Comparison of ENCODE assay signal across 9 cellular contexts in the genomic region with DNA sequence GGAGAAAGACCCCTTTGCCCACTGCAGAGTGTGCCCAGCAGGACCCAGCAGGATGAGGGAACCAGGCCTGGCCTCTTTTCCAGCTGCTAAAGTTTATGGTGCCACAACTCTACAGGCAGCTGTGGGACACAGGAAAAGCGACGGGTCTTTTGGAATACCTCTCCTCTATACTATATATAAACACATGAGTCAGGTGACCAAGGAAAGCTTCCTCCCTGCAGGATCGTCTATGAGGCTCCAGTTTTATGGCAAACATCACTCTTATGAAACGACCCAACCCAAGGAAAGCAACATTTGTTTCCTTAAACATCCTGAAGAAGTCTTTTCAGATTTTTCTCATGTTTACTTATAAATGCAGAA.
A peak's percentile ranks its signal among the peaks of the same experiment; 100 is the strongest.
DNase-seq lines count a peak whose midpoint lies in the region; ATAC-seq and TF ChIP-seq lines count a peak whose summit lies in the region.
"Had no signal": no experiment of that assay in that cellular context is flagged by ENCODE, and none has a peak within 500 bp of the region (broad histone marks: within the 10 kb centered on the region; RNA-seq: fewer than 3 reads in every experiment).

No MANE protein-coding gene starts in this region.

- no peaks in the 10 kb centered on the region for H3K27me3 Mint-ChIP-seq in neural crest cell (ENCODE audit: low read depth)

- H3K4me1 ChIP-seq in esophagus squamous epithelium (peaks cover 38 to 90% (median 49%) of the 10 kb centered on the region in 3 donors), urinary bladder (ENCODE audit: insufficient read depth) (no peaks in the 10 kb centered on the region)

- H3K27me3 ChIP-seq in esophagus squamous epithelium (no peaks in the 10 kb centered on the region), H7 (ENCODE audit: control insufficient read depth, insufficient read depth, low read length) (no peaks in the 10 kb centered on the region)

- H3K27ac Mint-ChIP-seq in neural crest cell (ENCODE audit: unreplicated experiment) = peak overlapping the region; percentile 98

- H3K4me1 Mint-ChIP-seq in neural crest cell = peaks cover 69% of the 10 kb centered on the region

- peak overlapping the region; percentile 69 for H3K4me3 Mint-ChIP-seq in neural crest cell

- no peaks in the 10 kb centered on the region for H3K36me3 Mint-ChIP-seq in neural crest cell (ENCODE audit: low read depth)

- no peak for TF ChIP-seq CTCF in WI38 (IDR thresholded peaks at IDR 0.05; ENCODE audit: low read depth, low read length)
- TF ChIP-seq CTCF in esophagus squamous epithelium (IDR thresholded peaks at IDR 0.05) = no peak
- no peak for TF ChIP-seq CTCF in neural crest cell (conservative IDR thresholded peaks at IDR 0.05)

- intact Hi-C loops in esophagus squamous epithelium (cut with DNase I) = no loop called here

- no peaks in the 10 kb centered on the region for H3K9me3 Mint-ChIP-seq in neural crest cell

- WGBS in esophagus squamous epithelium, 2 donors = 0 to 27% methylated on average over 2 to 4 of the region's 4 CpGs
- 23% methylated on average over 4 of the region's 4 CpGs for WGBS in urinary bladder

- H3K27ac ChIP-seq in esophagus squamous epithelium (peak overlapping the region; percentile 88 to 95 (median 91)), urinary bladder (ENCODE audit: low read depth) (peak overlapping the region; percentile 28)

- H3K4me3 ChIP-seq in WI38 (ENCODE audit: low read depth, low read length) = peak overlapping the region; percentile 70
- peak overlapping the region in 3 of 4 donors; percentile 57 to 68 (median 59) for H3K4me3 ChIP-seq in esophagus squamous epithelium
- H3K4me3 ChIP-seq in urinary bladder (ENCODE audit: low read depth, low read length) = no peak overlapping the region
- H3K4me3 ChIP-seq in H7 (ENCODE audit: insufficient read depth, low read depth, low read length) = no peak overlapping the region

- H3K36me3 ChIP-seq in esophagus squamous epithelium (peaks cover 0 to 6% (median 0%) of the 10 kb centered on the region in 3 donors), urinary bladder (ENCODE audit: insufficient read depth) (no peaks in the 10 kb centered on the region), H7 (replicated peaks; ENCODE audit: control insufficient read depth, insufficient read depth, low read length) (no peaks in the 10 kb centered on the region)

- no peak for ATAC-seq in HG03439 (IDR thresholded peaks at IDR 0.05; ENCODE audit: unreplicated experiment)

- TF ChIP-seq POLR2A in esophagus squamous epithelium (IDR thresholded peaks at IDR 0.05) = no peak

- H3K9me3 ChIP-seq in esophagus squamous epithelium = no peaks in the 10 kb centered on the region

- DNase-seq in esophagus squamous epithelium (lab: John Stamatoyannopoulos, UW) (no peak), neural crest cell (ENCODE audit: low read depth, low spot score) (no peak), NCI-H345 treated with DMSO at 0.1 percent for 48 hours (lab: John Stamatoyannopoulos, UW; ENCODE audit: unreplicated experiment) (no peak), H7 (no peak)
- DNase-seq: activated CD4-positive, alpha-beta T cell treated with anti-CD3 and anti-CD28 coated beads for 48 hours; activated naive CD4-positive, alpha-beta T cell treated with Interleukin-2 at 50 U/mL for 16 hours had no signal

Comparison
In these comparisons a context has a peak if more than half of its experiments do, and no peak if none do; other contexts are left out.
1. H3K4me3 ChIP-seq: peak in WI38 (single experiment) and esophagus squamous epithelium (3 of 4); none in urinary bladder (single experiment) and H7 (single experiment).